ENCODE assay signal across 10 cellular contexts in genomic region chr3:177459397-177459796, GRCh38.
DNase-seq lines count a peak whose midpoint lies in the region; ATAC-seq and TF ChIP-seq lines count a peak whose summit lies in the region.
"Had no signal": no experiment of that assay in that cellular context is flagged by ENCODE, and none has a peak within 500 bp of the region (broad histone marks: within the 10 kb centered on the region; RNA-seq: fewer than 3 reads in every experiment).

No MANE protein-coding gene starts in this region.

- H3K9me3 ChIP-seq in WERI-Rb-1 (ENCODE audit: severe bottlenecking) = peaks cover 2% of the 10 kb centered on the region
- no peaks in the 10 kb centered on the region for H3K9me3 ChIP-seq in mesenchymal stem cell (ENCODE audit: control insufficient read depth, low read length)
- H3K9me3 ChIP-seq in upper lobe of left lung = peaks cover 0 to 7% (median 6%) of the 10 kb centered on the region in 4 donors
- H3K9me3 ChIP-seq: adrenal gland had no signal

- H2AK5ac ChIP-seq in mesenchymal stem cell (ENCODE audit: low read length, severe bottlenecking) = no peak overlapping the region

- H3K27ac ChIP-seq in WERI-Rb-1 (no peak overlapping the region), mesenchymal stem cell (ENCODE audit: low read length, poor library complexity, severe bottlenecking) (peak overlapping the region; percentile 8), upper lobe of left lung (peak overlapping the region in 2 of 4 donors; percentile 9 to 49)

- no peak overlapping the region for H2BK15ac ChIP-seq in mesenchymal stem cell (ENCODE audit: low read depth, poor library complexity, severe bottlenecking)

- no peak overlapping the region for H3K4me3 ChIP-seq in WERI-Rb-1 (ENCODE audit: low read depth, low read length)
- no peak overlapping the region for H3K4me3 ChIP-seq in mesenchymal stem cell (ENCODE audit: insufficient read depth in 1 of 2, low read depth in 1 of 2, low read length in 2 of 2)
- no peak overlapping the region for H3K4me3 ChIP-seq in upper lobe of left lung
- H3K4me3 ChIP-seq: adrenal gland had no signal

- H3K4me2 ChIP-seq in mesenchymal stem cell (ENCODE audit: low read length, poor library complexity, severe bottlenecking) = no peak overlapping the region

- H2BK5ac ChIP-seq in mesenchymal stem cell (ENCODE audit: low read depth, low read length, poor library complexity, severe bottlenecking) = no peak overlapping the region

- H4K8ac ChIP-seq in mesenchymal stem cell (ENCODE audit: low read length) = no peak overlapping the region

- H3K4me1 ChIP-seq in mesenchymal stem cell (ENCODE audit: control insufficient read depth, insufficient read depth, low read depth, low read length) (peaks cover 3% of the 10 kb centered on the region), upper lobe of left lung (peaks cover 2 to 13% (median 7%) of the 10 kb centered on the region in 4 donors)

- no peak overlapping the region for H2BK12ac ChIP-seq in mesenchymal stem cell (ENCODE audit: low read length in 2 of 2)

- no peak overlapping the region for H4K91ac ChIP-seq in mesenchymal stem cell (ENCODE audit: low read length)

- peak overlapping the region in 1 of 2 experiments; percentile 34 for H3K18ac ChIP-seq in mesenchymal stem cell (ENCODE audit: low read depth in 1 of 2, low read length in 2 of 2)

- 35% methylated on average over 2 of the region's 2 CpGs for WGBS in mesenchymal stem cell
- 88 to 92% methylated on average over 2 of the region's 2 CpGs for WGBS in upper lobe of left lung, 2 donors

- no peak overlapping the region for H3K4ac ChIP-seq in mesenchymal stem cell (ENCODE audit: low read depth in 1 of 2, low read length in 2 of 2)

- ATAC-seq in upper lobe of left lung (ENCODE audit: low FRiP score in 2 of 2) = peak; percentile 63 to 94
- no peak for ATAC-seq in GM19452 (IDR thresholded peaks at IDR 0.05; ENCODE audit: unreplicated experiment)
- no peak for ATAC-seq in HG02840 (IDR thresholded peaks at IDR 0.05; ENCODE audit: low FRiP score, unreplicated experiment)

- H3K9ac ChIP-seq in mesenchymal stem cell (ENCODE audit: low read length) = peak overlapping the region; percentile 3

- no peak overlapping the region for H3K23ac ChIP-seq in mesenchymal stem cell (ENCODE audit: low read length in 2 of 2)

- TF ChIP-seq POLR2A in upper lobe of left lung (IDR thresholded peaks at IDR 0.05) = no peak

- DNase-seq in WERI-Rb-1 (peak; percentile 9), fibroblast of gingiva (ENCODE audit: low read depth) (peak; percentile 54), mesenchymal stem cell (peak; percentile 90), upper lobe of left lung (no peak), SIG-M5 (lab: John Stamatoyannopoulos, UW) (no peak)
- DNase-seq: adrenal gland, glutamatergic neuron, NCI-H526 had no signal

- no peak overlapping the region for H2AFZ ChIP-seq in mesenchymal stem cell (ENCODE audit: low read depth, low read length)

- H3K36me3 ChIP-seq in WERI-Rb-1 = no peaks in the 10 kb centered on the region
- H3K36me3 ChIP-seq in mesenchymal stem cell (ENCODE audit: control insufficient read depth in 1 of 2, insufficient read depth in 2 of 2, low read depth in 1 of 2, low read length in 2 of 2) = no peaks in the 10 kb centered on the region
- no peaks in the 10 kb centered on the region for H3K36me3 ChIP-seq in upper lobe of left lung
- H3K36me3 ChIP-seq: adrenal gland had no signal

- H3K14ac ChIP-seq in mesenchymal stem cell (ENCODE audit: low read length in 2 of 2) = no peak overlapping the region

- no peak for TF ChIP-seq CTCF in WERI-Rb-1 (IDR thresholded peaks at IDR 0.05; ENCODE audit: low read depth, low read length)
- no peak for TF ChIP-seq CTCF in upper lobe of left lung (IDR thresholded peaks at IDR 0.05)

- H2BK120ac ChIP-seq in mesenchymal stem cell (ENCODE audit: low read depth, low read length) = no peak overlapping the region

- H3K27me3 ChIP-seq in WERI-Rb-1 (ENCODE audit: insufficient read depth, low read depth, severe bottlenecking) = no peaks in the 10 kb centered on the region
- H3K27me3 ChIP-seq in mesenchymal stem cell (ENCODE audit: control insufficient read depth in 1 of 2, insufficient read depth in 1 of 2, low read length in 2 of 2) = no peaks in the 10 kb centered on the region
- H3K27me3 ChIP-seq in upper lobe of left lung = no peaks in the 10 kb centered on the region
- H3K27me3 ChIP-seq: adrenal gland had no signal

- TF ChIP-seq EP300 in upper lobe of left lung (IDR thresholded peaks at IDR 0.05) = no peak

- no peaks in the 10 kb centered on the region for H3K79me1 ChIP-seq in mesenchymal stem cell (replicated peaks; ENCODE audit: low read length, poor library complexity, severe bottlenecking)

Comparison
In these comparisons a context has a peak if more than half of its experiments do, and no peak if none do; other contexts are left out.
1. DNase-seq: peak in WERI-Rb-1 (single experiment), fibroblast of gingiva (single experiment) and mesenchymal stem cell (single experiment); none in upper lobe of left lung (0 of 2) and SIG-M5 (single experiment).
2. ATAC-seq: peak in upper lobe of left lung (2 of 2); none in GM19452 (single experiment) and HG02840 (single experiment).